16 cellular contexts compared by ENCODE assay signal in genomic region chr5:66247176-66247960, GRCh38.
DNase-seq lines count a peak whose midpoint lies in the region; TF ChIP-seq lines count a peak whose summit lies in the region.
"Had no signal": no experiment of that assay in that cellular context is flagged by ENCODE, and none has a peak within 500 bp of the region (broad histone marks: within the 10 kb centered on the region; RNA-seq: fewer than 3 reads in every experiment).

No MANE protein-coding gene starts in this region.

- POLR2A ChIA-PET in Caco-2 (lab: Charles Lee), result no interaction called here

- no peaks in the 10 kb centered on the region for H3K9me3 Mint-ChIP-seq in Caco-2 (ENCODE audit: unreplicated experiment)
- H3K9me3 Mint-ChIP-seq in activated CD4-positive, alpha-beta T cell treated with anti-CD3 and anti-CD28 coated beads, Interleukin-2, amount 10 ng/mL, durations not matched to agents 24 days and 14 days, result no peaks in the 10 kb centered on the region
- H3K9me3 Mint-ChIP-seq: activated T-cell treated with anti-CD3 and anti-CD28 coated beads, Interleukin-2, amount 50 U/mL, for 4 hours; stimulated activated naive CD8-positive, alpha-beta T cell treated with anti-CD3 and anti-CD28 coated beads, Interleukin-15, amount 100 ng/mL, for 72 hours had no signal

- H3K27me3 ChIP-seq in ACC112 (ENCODE audit: insufficient read depth, low read length) (peaks cover 2% of the 10 kb centered on the region; the same call in 1 of the 2 replicates), Caco-2 (replicated peaks; ENCODE audit: control insufficient read depth, insufficient read depth, low read length) (no peaks in the 10 kb centered on the region)
- H3K27me3 ChIP-seq: BLaER1 treated with 17β-estradiol and CSF1 and Interleukin-3, amounts not matched to agents 10 nM and 100 nM; ovary had no signal

- no peak overlapping the region for H2AFZ ChIP-seq in ACC112 (ENCODE audit: low read length, unreplicated experiment)

- no TSS peak for BruUV-seq in Caco-2 (replicated peaks; lab: Mats Ljungman, UMichigan)

- H3K27ac ChIP-seq in ACC112 (ENCODE audit: low read depth, low read length), result peak overlapping the region; percentile 87
- H3K27ac ChIP-seq: BLaER1 treated with 17β-estradiol and CSF1 and Interleukin-3, amounts not matched to agents 10 nM and 100 nM; ovary had no signal

- peaks cover 6% of the 10 kb centered on the region for H3K27me3 Mint-ChIP-seq in Caco-2 (ENCODE audit: insufficient read depth, unreplicated experiment)
- no peaks in the 10 kb centered on the region for H3K27me3 Mint-ChIP-seq in activated CD4-positive, alpha-beta T cell treated with anti-CD3 and anti-CD28 coated beads, Interleukin-2, amount 10 ng/mL, durations not matched to agents 24 days and 14 days
- H3K27me3 Mint-ChIP-seq: stimulated activated naive CD8-positive, alpha-beta T cell treated with anti-CD3 and anti-CD28 coated beads, Interleukin-15, amount 100 ng/mL, for 72 hours had no signal

- no peaks in the 10 kb centered on the region for H3K79me2 ChIP-seq in ACC112 (ENCODE audit: control insufficient read depth, insufficient read depth, low read length, unreplicated experiment)

- CTCF ChIA-PET in Caco-2 (lab: Charles Lee), result no interaction called here

- no peaks in the 10 kb centered on the region for H3K36me3 ChIP-seq in ACC112 (ENCODE audit: insufficient read depth, low read length)
- H3K36me3 ChIP-seq in Caco-2 (ENCODE audit: control insufficient read depth, insufficient read depth, low read length), result no peaks in the 10 kb centered on the region
- H3K36me3 ChIP-seq: BLaER1 treated with 17β-estradiol and CSF1 and Interleukin-3, amounts not matched to agents 10 nM and 100 nM; ovary had no signal

- H3K4me1 ChIP-seq in ACC112 (ENCODE audit: control insufficient read depth, insufficient read depth, low read length, unreplicated experiment) (peaks cover 17% of the 10 kb centered on the region), Caco-2 (no peaks in the 10 kb centered on the region)

- peaks cover 6% of the 10 kb centered on the region for H3K4me1 Mint-ChIP-seq in Caco-2 (ENCODE audit: low read depth, unreplicated experiment)
- H3K4me1 Mint-ChIP-seq in activated CD4-positive, alpha-beta T cell treated with anti-CD3 and anti-CD28 coated beads, Interleukin-2, amount 10 ng/mL, durations not matched to agents 24 days and 14 days, result no peaks in the 10 kb centered on the region
- H3K4me1 Mint-ChIP-seq: stimulated activated naive CD8-positive, alpha-beta T cell treated with anti-CD3 and anti-CD28 coated beads, Interleukin-15, amount 100 ng/mL, for 72 hours had no signal

- intact Hi-C loops in Caco-2 (cut with micrococcal nuclease; ENCODE audit: unreplicated experiment), result no loop called here
- intact Hi-C loops in activated CD4-positive, alpha-beta T cell treated with anti-CD3 and anti-CD28 coated beads, Interleukin-2, amount 10 ng/mL, durations not matched to agents 24 days and 14 days (cut with micrococcal nuclease), result no loop called here

- H3K27ac Mint-ChIP-seq in Caco-2 (ENCODE audit: unreplicated experiment), result no peak overlapping the region
- H3K27ac Mint-ChIP-seq in activated CD4-positive, alpha-beta T cell treated with anti-CD3 and anti-CD28 coated beads, Interleukin-2, amount 10 ng/mL, durations not matched to agents 24 days and 14 days, result no peak overlapping the region
- H3K27ac Mint-ChIP-seq: stimulated activated naive CD8-positive, alpha-beta T cell treated with anti-CD3 and anti-CD28 coated beads, Interleukin-15, amount 100 ng/mL, for 72 hours had no signal

- DNase-seq in HFF-Myc (ENCODE audit: extremely low read depth, low read depth), result peak; percentile 27
- DNase-seq in T1000 (lab: John Stamatoyannopoulos, UW), result peak; percentile 31
- peak; percentile 49 for DNase-seq in fibroblast of the conjunctiva (ENCODE audit: low read depth)
- no peak for DNase-seq in NCI-H748 treated with DMSO at 0.1 percent for 48 hours (lab: John Stamatoyannopoulos, UW)
- DNase-seq in effector CD8-positive, alpha-beta T cell (lab: John Stamatoyannopoulos, UW), result no peak
- no peak for DNase-seq in Caco-2
- no peak for DNase-seq in activated CD4-positive, alpha-beta T cell treated with anti-CD3 and anti-CD28 coated beads, Interleukin-2, amount 10 ng/mL, durations not matched to agents 24 days and 14 days
- DNase-seq: activated T-cell treated with anti-CD3 and anti-CD28 coated beads, Interleukin-2, amount 50 U/mL, for 4 hours; caudate nucleus; MM.1S; ovary; stimulated activated CD4-positive, alpha-beta T cell treated with anti-CD3 and anti-CD28 coated beads, Interleukin-4, amount 100 ng/mL, for 1 hour; stimulated activated naive CD8-positive, alpha-beta T cell treated with anti-CD3 and anti-CD28 coated beads, Interleukin-15, amount 100 ng/mL, for 72 hours; T-helper 9 cell had no signal

- TF ChIP-seq CTCF in HFF-Myc (IDR thresholded peaks at IDR 0.05; ENCODE audit: low read depth, low read length, missing control alignments) (no peak), Caco-2 (IDR thresholded peaks at IDR 0.05; ENCODE audit: insufficient read depth in 1 of 2, low read depth in 1 of 2, low read length in 1 of 2, severe bottlenecking in 1 of 2, unreplicated experiment in 1 of 2) (no peak)

- H3K9me3 ChIP-seq in Caco-2, result no peaks in the 10 kb centered on the region
- H3K9me3 ChIP-seq: ovary had no signal

- H3K4me3 Mint-ChIP-seq in Caco-2 (ENCODE audit: unreplicated experiment), result no peak overlapping the region
- H3K4me3 Mint-ChIP-seq in activated CD4-positive, alpha-beta T cell treated with anti-CD3 and anti-CD28 coated beads, Interleukin-2, amount 10 ng/mL, durations not matched to agents 24 days and 14 days, result no peak overlapping the region
- H3K4me3 Mint-ChIP-seq: activated T-cell treated with anti-CD3 and anti-CD28 coated beads, Interleukin-2, amount 50 U/mL, for 4 hours; stimulated activated naive CD8-positive, alpha-beta T cell treated with anti-CD3 and anti-CD28 coated beads, Interleukin-15, amount 100 ng/mL, for 72 hours had no signal

- H3K36me3 Mint-ChIP-seq in Caco-2 (ENCODE audit: insufficient read depth, unreplicated experiment), result no peaks in the 10 kb centered on the region
- H3K36me3 Mint-ChIP-seq in activated CD4-positive, alpha-beta T cell treated with anti-CD3 and anti-CD28 coated beads, Interleukin-2, amount 10 ng/mL, durations not matched to agents 24 days and 14 days (ENCODE audit: low read depth), result no peaks in the 10 kb centered on the region

- H3K4me3 ChIP-seq in ACC112 (ENCODE audit: low read depth, low read length) (peak overlapping the region; percentile 45; the same call in 1 of the 2 replicates), HFF-Myc (replicated peaks; ENCODE audit: low read depth, low read length) (no peak overlapping the region), Caco-2 (ENCODE audit: low read depth, low read length) (no peak overlapping the region)
- H3K4me3 ChIP-seq: BLaER1 treated with 17β-estradiol and CSF1 and Interleukin-3, amounts not matched to agents 10 nM and 100 nM; ovary had no signal

Comparison
In these comparisons a context has a peak if more than half of its experiments do, and no peak if none do; other contexts are left out.
1. DNase-seq: peak in HFF-Myc (single experiment), T1000 (single experiment) and fibroblast of the conjunctiva (single experiment); none in NCI-H748 treated with DMSO at 0.1 percent for 48 hours (single experiment), effector CD8-positive, alpha-beta T cell (single experiment), Caco-2 (0 of 2) and activated CD4-positive, alpha-beta T cell treated with anti-CD3 and anti-CD28 coated beads, Interleukin-2, amount 10 ng/mL, durations not matched to agents 24 days and 14 days (single experiment).